ENCODE assay signal across 16 cellular contexts in genomic region chr6:3569817-3570216, GRCh38.
DNase-seq lines count a peak whose midpoint lies in the region; ATAC-seq and TF ChIP-seq lines count a peak whose summit lies in the region.
"Had no signal": no experiment of that assay in that cellular context is flagged by ENCODE, and none has a peak within 500 bp of the region (broad histone marks: within the 10 kb centered on the region; RNA-seq: fewer than 3 reads in every experiment).

No MANE protein-coding gene starts in this region.

- no peak overlapping the region for H3K4ac ChIP-seq in mesenchymal stem cell (ENCODE audit: low read depth in 1 of 2, low read length in 2 of 2)

- no peak overlapping the region for H4K91ac ChIP-seq in mesenchymal stem cell (ENCODE audit: low read length)

- no peak overlapping the region for H3K27ac Mint-ChIP-seq in activated T-cell treated with anti-CD3 and anti-CD28 coated beads, Interleukin-2, amount 50 U/mL, for 24 hours
- H3K27ac Mint-ChIP-seq: CD8-positive, alpha-beta T cell had no signal

- no peaks in the 10 kb centered on the region for H3K4me1 Mint-ChIP-seq in activated T-cell treated with anti-CD3 and anti-CD28 coated beads, Interleukin-2, amount 50 U/mL, for 24 hours (ENCODE audit: low read depth)

- TF ChIP-seq CTCF in HEK293 (tag by site-specific recombination; IDR thresholded peaks at IDR 0.05) = no peak

- no peak overlapping the region for H3K9ac ChIP-seq in mesenchymal stem cell (ENCODE audit: low read length)

- no peak overlapping the region for H2AK5ac ChIP-seq in mesenchymal stem cell (ENCODE audit: low read length, severe bottlenecking)

- H3K4me3 Mint-ChIP-seq in activated T-cell treated with anti-CD3 and anti-CD28 coated beads, Interleukin-2, amount 50 U/mL, for 24 hours = no peak overlapping the region
- H3K4me3 Mint-ChIP-seq: CD8-positive, alpha-beta T cell had no signal

- H3K27me3 Mint-ChIP-seq in activated T-cell treated with anti-CD3 and anti-CD28 coated beads, Interleukin-2, amount 50 U/mL, for 24 hours = peaks cover 5% of the 10 kb centered on the region

- WGBS in mesenchymal stem cell = 83% methylated on average over 1 of the region's 1 CpG

- ATAC-seq in GM18498 (IDR thresholded peaks at IDR 0.05; ENCODE audit: unreplicated experiment) (no peak), HG02870 (IDR thresholded peaks at IDR 0.05; ENCODE audit: unreplicated experiment) (no peak)
- ATAC-seq: CD8-positive, alpha-beta T cell; HCT116 had no signal

- H3K4me2 ChIP-seq in mesenchymal stem cell (ENCODE audit: low read length, poor library complexity, severe bottlenecking) = no peak overlapping the region

- no peaks in the 10 kb centered on the region for H3K9me3 Mint-ChIP-seq in activated T-cell treated with anti-CD3 and anti-CD28 coated beads, Interleukin-2, amount 50 U/mL, for 24 hours
- H3K9me3 Mint-ChIP-seq: CD8-positive, alpha-beta T cell had no signal

- H3K14ac ChIP-seq in mesenchymal stem cell (ENCODE audit: low read length in 2 of 2) = no peak overlapping the region

- no peaks in the 10 kb centered on the region for H3K9me3 ChIP-seq in HEK293 (ENCODE audit: control insufficient read depth, insufficient read depth, low read depth, low read length)
- H3K9me3 ChIP-seq in mesenchymal stem cell (ENCODE audit: control insufficient read depth, low read length) = peaks cover 2% of the 10 kb centered on the region
- H3K9me3 ChIP-seq: Peyer's patch had no signal

- no peak overlapping the region for H2AFZ ChIP-seq in mesenchymal stem cell (ENCODE audit: low read depth, low read length)

- H3K4me1 ChIP-seq in HEK293 (ENCODE audit: control insufficient read depth, insufficient read depth, low read length) = peaks cover 4% of the 10 kb centered on the region
- no peaks in the 10 kb centered on the region for H3K4me1 ChIP-seq in mesenchymal stem cell (ENCODE audit: control insufficient read depth, insufficient read depth, low read depth, low read length)
- H3K4me1 ChIP-seq: Peyer's patch had no signal

- no peak overlapping the region for H3K18ac ChIP-seq in mesenchymal stem cell (ENCODE audit: low read depth in 1 of 2, low read length in 2 of 2)

- no peak overlapping the region for H4K8ac ChIP-seq in mesenchymal stem cell (ENCODE audit: low read length)

- H3K79me1 ChIP-seq in mesenchymal stem cell (replicated peaks; ENCODE audit: low read length, poor library complexity, severe bottlenecking) = no peaks in the 10 kb centered on the region

- peak overlapping the region; percentile 62 for H2BK15ac ChIP-seq in mesenchymal stem cell (ENCODE audit: low read depth, poor library complexity, severe bottlenecking)

- CTCF ChIA-PET in HEK293 (lab: Yijun Ruan, JAX) = no interaction called here

- no peak overlapping the region for H3K23ac ChIP-seq in mesenchymal stem cell (ENCODE audit: low read length in 2 of 2)

- H3K4me3 ChIP-seq in HEK293 (ENCODE audit: low read depth, low read length) (no peak overlapping the region), mesenchymal stem cell (ENCODE audit: insufficient read depth in 1 of 2, low read depth in 1 of 2, low read length in 2 of 2) (no peak overlapping the region)
- H3K4me3 ChIP-seq: Peyer's patch had no signal

- H3K36me3 ChIP-seq in HEK293 (ENCODE audit: control insufficient read depth in 2 of 2, insufficient read depth in 1 of 2, low read length in 2 of 2) (no peaks in the 10 kb centered on the region), mesenchymal stem cell (ENCODE audit: control insufficient read depth in 1 of 2, insufficient read depth in 2 of 2, low read depth in 1 of 2, low read length in 2 of 2) (no peaks in the 10 kb centered on the region)
- H3K36me3 ChIP-seq: Peyer's patch had no signal

- H2BK12ac ChIP-seq in mesenchymal stem cell (ENCODE audit: low read length in 2 of 2) = no peak overlapping the region

- no peaks in the 10 kb centered on the region for H3K36me3 Mint-ChIP-seq in activated T-cell treated with anti-CD3 and anti-CD28 coated beads, Interleukin-2, amount 50 U/mL, for 24 hours (ENCODE audit: low read depth)
- H3K36me3 Mint-ChIP-seq: CD8-positive, alpha-beta T cell had no signal

- H2BK5ac ChIP-seq in mesenchymal stem cell (ENCODE audit: low read depth, low read length, poor library complexity, severe bottlenecking) = no peak overlapping the region

- DNase-seq in DMS 273 (lab: John Stamatoyannopoulos, UW; ENCODE audit: unreplicated experiment) (peak; percentile 62), NCI-H69 (lab: John Stamatoyannopoulos, UW) (peak; percentile 93), mesenchymal stem cell (no peak), amniotic stem cell (lab: John Stamatoyannopoulos, UW) (no peak)
- no peak for DNase-seq in activated T-cell treated with anti-CD3 and anti-CD28 coated beads, Interleukin-2, amount 50 U/mL, for 24 hours
- DNase-seq: CD8-positive, alpha-beta T cell; KBM-7; NCI-H187; NCI-H226; NCI-H748 treated with DMSO at 0.1 percent for 48 hours; Peyer's patch; SHP77 treated with DMSO at 0.1 percent for 48 hours had no signal

- peaks cover 0 to 7% of the 10 kb centered on the region in 2 experiments for H3K27me3 ChIP-seq in mesenchymal stem cell (ENCODE audit: control insufficient read depth in 1 of 2, insufficient read depth in 1 of 2, low read length in 2 of 2)
- H3K27me3 ChIP-seq: Peyer's patch had no signal

- no peak overlapping the region for H2BK120ac ChIP-seq in mesenchymal stem cell (ENCODE audit: low read depth, low read length)

- POLR2A ChIA-PET in HEK293 (lab: Yijun Ruan, JAX) = no interaction called here

- H3K27ac ChIP-seq in HEK293 (ENCODE audit: extremely low read depth, low read depth, low read length) (no peak overlapping the region), mesenchymal stem cell (ENCODE audit: low read length, poor library complexity, severe bottlenecking) (no peak overlapping the region)
- H3K27ac ChIP-seq: Peyer's patch had no signal

TF ChIP-seq in HEK293, 187 proteins besides CTCF, POLR2A, EP300 and RAD21 (continues in another document):
- no peak for TF ChIP-seq ZNF140 (tag by site-specific recombination; IDR thresholded peaks at IDR 0.05)
- TF ChIP-seq ZSCAN23 (tag by site-specific recombination; IDR thresholded peaks at IDR 0.05) = no peak
- peak; percentile 97 for TF ChIP-seq WT1 (tag by site-specific recombination; IDR thresholded peaks at IDR 0.05)
- no peak for TF ChIP-seq SETDB1 (IDR thresholded peaks at IDR 0.05; ENCODE audit: insufficient read length, low read length)
- TF ChIP-seq ZNF701 (tag by site-specific recombination; IDR thresholded peaks at IDR 0.05) = no peak
- no peak for TF ChIP-seq ZNF707 (tag by site-specific recombination; IDR thresholded peaks at IDR 0.05)
- no peak for TF ChIP-seq ZNF302 (tag by site-specific recombination; IDR thresholded peaks at IDR 0.05; ENCODE audit: low read depth)
- TF ChIP-seq SP3 (tag by site-specific recombination; IDR thresholded peaks at IDR 0.05) = no peak
- TF ChIP-seq ZNF239 (tag by site-specific recombination; IDR thresholded peaks at IDR 0.05) = no peak
- no peak for TF ChIP-seq ZFP69B (tag by site-specific recombination; IDR thresholded peaks at IDR 0.05)
- TF ChIP-seq ZNF416 (tag by site-specific recombination; IDR thresholded peaks at IDR 0.05) = no peak
- TF ChIP-seq ZSCAN18 (tag by site-specific recombination; IDR thresholded peaks at IDR 0.05) = no peak
- TF ChIP-seq ZFHX2 (tag by site-specific recombination; conservative IDR thresholded peaks at IDR 0.05) = peak; percentile 49
- TF ChIP-seq ZNF292 (tag by site-specific recombination; IDR thresholded peaks at IDR 0.05; ENCODE audit: borderline replicate concordance, low read depth) = no peak
- no peak for TF ChIP-seq ZNF513 (tag by site-specific recombination; IDR thresholded peaks at IDR 0.05)
- TF ChIP-seq ZNF792 (tag by site-specific recombination; IDR thresholded peaks at IDR 0.05) = no peak
- no peak for TF ChIP-seq ZNF114 (tag by site-specific recombination; IDR thresholded peaks at IDR 0.05)
- no peak for TF ChIP-seq ZNF26 (tag by site-specific recombination; IDR thresholded peaks at IDR 0.05)
- TF ChIP-seq BCL11A (tag by site-specific recombination; IDR thresholded peaks at IDR 0.05; ENCODE audit: low read depth) = no peak
- no peak for TF ChIP-seq OSR2 (tag by site-specific recombination; IDR thresholded peaks at IDR 0.05)

Comparison
In these comparisons a context has a peak if more than half of its experiments do, and no peak if none do; other contexts are left out.
1. DNase-seq: peak in DMS 273 (single experiment) and NCI-H69 (single experiment); none in mesenchymal stem cell (single experiment), activated T-cell treated with anti-CD3 and anti-CD28 coated beads, Interleukin-2, amount 50 U/mL, for 24 hours (single experiment) and amniotic stem cell (single experiment).